Comparison of ENCODE assay signal across 40 cellular contexts in genomic region chr5:150992705-150993104, GRCh38. TPM values are rescaled to one million over a fixed set of nuclear protein-coding genes. Genes with fewer than 3 reads are reported as not detected.
"Had no signal": no experiment of that assay in that cellular context is flagged by ENCODE, and none has a peak within 500 bp of the region (broad histone marks: within the 10 kb centered on the region; RNA-seq: fewer than 3 reads in every experiment).

No MANE protein-coding gene starts in this region.

- H3K27me3 ChIP-seq: adrenal gland, ascending aorta, body of pancreas, brain microvascular endothelial cell, breast epithelium, cardiac muscle cell had no signal

- H3K36me3 ChIP-seq: adrenal gland, ascending aorta, brain microvascular endothelial cell, breast epithelium, cardiac muscle cell had no signal

- H3K9me3 Mint-ChIP-seq: activated T-cell treated with anti-CD3 and anti-CD28 coated beads, Interleukin-2, amount 50 U/mL, for 72 hours; central memory CD8-positive, alpha-beta T cell had no signal

- H3K4me3 Mint-ChIP-seq: activated naive CD4-positive, alpha-beta T cell treated with anti-CD3 and anti-CD28 coated beads for 36 hours; activated naive CD4-positive, alpha-beta T cell treated with anti-CD3 and anti-CD28 coated beads, Interleukin-2, amount 10 ng/mL, durations not matched to agents 7 days and 5 days; activated naive CD4-positive, alpha-beta T cell treated with anti-CD3 and anti-CD28 coated beads, Interleukin-2, amount 50 U/mL, for 24 hours; activated naive CD8-positive, alpha-beta T cell; activated naive CD8-positive, alpha-beta T cell treated with anti-CD3 and anti-CD28 coated beads for 36 hours; activated naive CD8-positive, alpha-beta T cell treated with anti-CD3 and anti-CD28 coated beads, Interleukin-2, amount 10 ng/mL, durations not matched to agents 7 days and 5 days; activated naive CD8-positive, alpha-beta T cell treated with anti-CD3 and anti-CD28 coated beads, Interleukin-2, amount 50 U/mL, for 24 hours; activated T-cell treated with anti-CD3 and anti-CD28 coated beads, Interleukin-2, amount 50 U/mL, for 24 hours; activated T-cell treated with anti-CD3 and anti-CD28 coated beads, Interleukin-2, amount 50 U/mL, for 4 hours; activated T-cell treated with anti-CD3 and anti-CD28 coated beads, Interleukin-2, amount 50 U/mL, for 72 hours; activated T-helper 1 cell treated with anti-CD3 and anti-CD28 coated beads, Interleukin-12 subunit alpha, Interleukin-12 subunit beta, Interleukin-2, Interleukin-4 antibody, amounts not matched to agents 30 ng/mL and 10 ng/mL and 1 ng/mL, durations not matched to agents 14 hours and 24 hours and 36 hours; activated T-helper 17 cell treated with anti-CD3 and anti-CD28 coated beads, Interleukin-2, amount 50 U/mL, for 72 hours; central memory CD8-positive, alpha-beta T cell had no signal

- H3K27ac Mint-ChIP-seq: activated naive CD4-positive, alpha-beta T cell treated with anti-CD3 and anti-CD28 coated beads for 36 hours; activated naive CD4-positive, alpha-beta T cell treated with anti-CD3 and anti-CD28 coated beads, Interleukin-2, amount 10 ng/mL, durations not matched to agents 7 days and 5 days; activated naive CD4-positive, alpha-beta T cell treated with anti-CD3 and anti-CD28 coated beads, Interleukin-2, amount 50 U/mL, for 24 hours; activated naive CD4-positive, alpha-beta T cell treated with anti-CD3 and anti-CD28 coated beads, Interleukin-2, amount 50 U/mL, for 72 hours; activated naive CD8-positive, alpha-beta T cell; activated naive CD8-positive, alpha-beta T cell treated with anti-CD3 and anti-CD28 coated beads for 36 hours; activated naive CD8-positive, alpha-beta T cell treated with anti-CD3 and anti-CD28 coated beads, Interleukin-2, amount 10 ng/mL, durations not matched to agents 7 days and 5 days; activated naive CD8-positive, alpha-beta T cell treated with anti-CD3 and anti-CD28 coated beads, Interleukin-2, amount 50 U/mL, for 24 hours; activated T-cell treated with anti-CD3 and anti-CD28 coated beads, Interleukin-2, amount 50 U/mL, for 24 hours; activated T-cell treated with anti-CD3 and anti-CD28 coated beads, Interleukin-2, amount 50 U/mL, for 72 hours; activated T-helper 1 cell treated with anti-CD3 and anti-CD28 coated beads, Interleukin-12 subunit alpha, Interleukin-12 subunit beta, Interleukin-2, Interleukin-4 antibody, amounts not matched to agents 30 ng/mL and 10 ng/mL and 1 ng/mL, durations not matched to agents 14 hours and 24 hours and 36 hours; activated T-helper 17 cell treated with anti-CD3 and anti-CD28 coated beads, Interleukin-2, amount 50 U/mL, for 72 hours; activated T-helper 2 cell treated with anti-CD3 and anti-CD28 coated beads, Interferon-gamma antibody, Interleukin-2, Interleukin-4, amounts not matched to agents 10 μg/mL and 5 μg/mL and 100 μg/mL, durations not matched to agents 14 hours and 24 hours and 36 hours; brain had no signal

- H3K4me3 ChIP-seq: adrenal gland, ascending aorta, body of pancreas, breast epithelium, cardiac muscle cell had no signal

- H3K36me3 Mint-ChIP-seq: activated naive CD4-positive, alpha-beta T cell treated with anti-CD3 and anti-CD28 coated beads, Interleukin-2, amount 10 ng/mL, durations not matched to agents 7 days and 5 days; brain had no signal

- DNase-seq: activated effector memory CD4-positive, alpha-beta T cell treated with anti-CD3 and anti-CD28 coated beads, Interleukin-2, amount 50 U/mL, for 16 hours; activated effector memory CD4-positive, alpha-beta T cell treated with Interleukin-2 at 50 U/mL for 16 hours; activated gamma-delta T cell; activated gamma-delta T cell treated with Interleukin-2 at 50 U/mL for 16 hours; activated naive CD4-positive, alpha-beta T cell; activated naive CD4-positive, alpha-beta T cell treated with anti-CD3 and anti-CD28 coated beads for 36 hours; activated naive CD4-positive, alpha-beta T cell treated with anti-CD3 and anti-CD28 coated beads, Interleukin-2, amount 10 ng/mL, durations not matched to agents 7 days and 5 days; activated naive CD4-positive, alpha-beta T cell treated with anti-CD3 and anti-CD28 coated beads, Interleukin-2, amount 50 U/mL, for 16 hours; activated naive CD4-positive, alpha-beta T cell treated with Interleukin-2 at 50 U/mL for 16 hours; activated naive CD8-positive, alpha-beta T cell treated with anti-CD3 and anti-CD28 coated beads for 36 hours; activated naive CD8-positive, alpha-beta T cell treated with anti-CD3 and anti-CD28 coated beads, Interleukin-2, amount 10 ng/mL, durations not matched to agents 7 days and 5 days; activated naive CD8-positive, alpha-beta T cell treated with anti-CD3 and anti-CD28 coated beads, Interleukin-2, amount 50 U/mL, for 24 hours; activated T-cell treated with anti-CD3 and anti-CD28 coated beads, Interleukin-2, amount 50 U/mL, for 1 hour; activated T-cell treated with anti-CD3 and anti-CD28 coated beads, Interleukin-2, amount 50 U/mL, for 24 hours; activated T-cell treated with anti-CD3 and anti-CD28 coated beads, Interleukin-2, amount 50 U/mL, for 4 hours; activated T-cell treated with anti-CD3 and anti-CD28 coated beads, Interleukin-2, amount 50 U/mL, for 48 hours; activated T-cell treated with anti-CD3 and anti-CD28 coated beads, Interleukin-2, amount 50 U/mL, for 72 hours; adrenal gland; amniotic stem cell; amygdala; anterior cingulate cortex; aorta; body of pancreas; brain microvascular endothelial cell; caudate nucleus; central memory CD4-positive, alpha-beta T cell; cerebellar nuclear complex had no signal

- FAIRE-seq: astrocyte, bronchial epithelial cell had no signal

- H3K9me3 ChIP-seq: adrenal gland, ascending aorta, body of pancreas had no signal

- H3K4me1 ChIP-seq: adrenal gland, ascending aorta, body of pancreas, breast epithelium had no signal

- H3K27ac ChIP-seq: adrenal gland, ascending aorta, body of pancreas, brain microvascular endothelial cell, breast epithelium, cardiac muscle cell had no signal

- H3K27me3 Mint-ChIP-seq: activated naive CD4-positive, alpha-beta T cell treated with anti-CD3 and anti-CD28 coated beads, Interleukin-2, amount 50 U/mL, for 24 hours; activated naive CD8-positive, alpha-beta T cell; activated naive CD8-positive, alpha-beta T cell treated with anti-CD3 and anti-CD28 coated beads for 36 hours; activated naive CD8-positive, alpha-beta T cell treated with anti-CD3 and anti-CD28 coated beads, Interleukin-2, amount 10 ng/mL, durations not matched to agents 7 days and 5 days; activated naive CD8-positive, alpha-beta T cell treated with anti-CD3 and anti-CD28 coated beads, Interleukin-2, amount 50 U/mL, for 24 hours; activated T-cell treated with anti-CD3 and anti-CD28 coated beads, Interleukin-2, amount 50 U/mL, for 24 hours; activated T-helper 17 cell treated with anti-CD3 and anti-CD28 coated beads, Interleukin-2, amount 50 U/mL, for 72 hours had no signal

- H3K4me1 Mint-ChIP-seq: activated naive CD4-positive, alpha-beta T cell treated with anti-CD3 and anti-CD28 coated beads, Interleukin-2, amount 10 ng/mL, durations not matched to agents 7 days and 5 days; activated naive CD4-positive, alpha-beta T cell treated with anti-CD3 and anti-CD28 coated beads, Interleukin-2, amount 50 U/mL, for 24 hours; activated naive CD8-positive, alpha-beta T cell treated with anti-CD3 and anti-CD28 coated beads for 36 hours; activated naive CD8-positive, alpha-beta T cell treated with anti-CD3 and anti-CD28 coated beads, Interleukin-2, amount 10 ng/mL, durations not matched to agents 7 days and 5 days; activated naive CD8-positive, alpha-beta T cell treated with anti-CD3 and anti-CD28 coated beads, Interleukin-2, amount 50 U/mL, for 24 hours; activated T-helper 17 cell treated with anti-CD3 and anti-CD28 coated beads, Interleukin-2, amount 50 U/mL, for 72 hours; brain; central memory CD8-positive, alpha-beta T cell had no signal

RNA-seq across cellular contexts. Expression of gene GPX3, which starts 27.7 kb away (rescaled TPM):
- total RNA-seq: activated naive CD4-positive, alpha-beta T cell treated with anti-CD3 and anti-CD28 coated beads for 36 hours; activated naive CD8-positive, alpha-beta T cell treated with anti-CD3 and anti-CD28 coated beads for 36 hours; activated naive CD8-positive, alpha-beta T cell treated with anti-CD3 and anti-CD28 coated beads, Interleukin-2, amount 10 ng/mL, durations not matched to agents 7 days and 5 days; activated T-cell treated with anti-CD3 and anti-CD28 coated beads, Interleukin-2, amount 50 U/mL, for 72 hours; activated T-helper 1 cell treated with anti-CD3 and anti-CD28 coated beads, Interleukin-12 subunit alpha, Interleukin-12 subunit beta, Interleukin-2, Interleukin-4 antibody, amounts not matched to agents 30 ng/mL and 10 ng/mL and 1 ng/mL, durations not matched to agents 14 hours and 24 hours and 36 hours; activated T-helper 17 cell treated with anti-CD3 and anti-CD28 coated beads, Interleukin-2, amount 50 U/mL, for 72 hours; activated T-helper 2 cell treated with anti-CD3 and anti-CD28 coated beads, Interferon-gamma antibody, Interleukin-2, Interleukin-4, amounts not matched to agents 10 μg/mL and 5 μg/mL and 100 μg/mL, durations not matched to agents 14 hours and 24 hours and 36 hours had no signal
